Comparison of ENCODE assay signal across 7 cellular contexts in genomic region chr9:129412814-129413536, GRCh38.
DNase-seq lines count a peak whose midpoint lies in the region; ATAC-seq, FAIRE-seq and TF ChIP-seq lines count a peak whose summit lies in the region.

No MANE protein-coding gene starts in this region.

- no peaks in the 10 kb centered on the region for H3K9me3 ChIP-seq in endothelial cell of umbilical vein (replicated peaks; ENCODE audit: control insufficient read depth, insufficient read depth, low read length)
- no peaks in the 10 kb centered on the region for H3K9me3 ChIP-seq in mesodermal cell (ENCODE audit: control insufficient read depth, low read length)

- TSS peak; percentile 87 for BruUV-seq in endothelial cell of umbilical vein (replicated peaks; lab: Mats Ljungman, UMichigan)

- H3K36me3 ChIP-seq in endothelial cell of umbilical vein (ENCODE audit: control insufficient read depth in 2 of 2, extremely low read depth in 1 of 2, insufficient read depth in 2 of 2, low read length in 2 of 2) (no peaks in the 10 kb centered on the region), mesodermal cell (ENCODE audit: control insufficient read depth, insufficient read depth, low read length) (no peaks in the 10 kb centered on the region)

- H3K9ac ChIP-seq in endothelial cell of umbilical vein (replicated peaks; ENCODE audit: extremely low read depth, insufficient read depth, low read length), result peak overlapping the region; percentile 98

- DNase-seq in GM12864 (ENCODE audit: low read depth) (no peak), NCI-H2081 treated with DMSO at 0.1 percent for 48 hours (lab: John Stamatoyannopoulos, UW) (peak; percentile 48), endothelial cell of umbilical vein (ENCODE audit: low read depth, low spot score) (peak; percentile 81)
- DNase-seq in activated CD4-positive, alpha-beta T cell treated with anti-CD3 and anti-CD28 coated beads, Interleukin-2, amount 50 U/mL, for 48 hours, result peak; percentile 44 to 52
- DNase-seq in stimulated activated CD8-positive, alpha-beta memory T cell treated with anti-CD3 and anti-CD28 coated beads, Interleukin-15, amount 100 ng/mL, for 48 hours (ENCODE audit: low read depth in 2 of 2), result peak; percentile 11 to 22

- no peak for TF ChIP-seq POLR2A in endothelial cell of umbilical vein (IDR thresholded peaks at IDR 0.05; ENCODE audit: low read depth, low read length)

- H3K27ac ChIP-seq in endothelial cell of umbilical vein (ENCODE audit: insufficient read depth, low read depth, low read length) (peak overlapping the region; percentile 96), mesodermal cell (ENCODE audit: low read depth, low read length, severe bottlenecking) (peak overlapping the region; percentile 100)

- ATAC-seq in HG02571 (IDR thresholded peaks at IDR 0.05; ENCODE audit: unreplicated experiment), result peak; percentile 20

- peak overlapping the region; percentile 14 for H3K4me2 ChIP-seq in endothelial cell of umbilical vein (ENCODE audit: insufficient read depth, low read length)

- H3K4me1 ChIP-seq in endothelial cell of umbilical vein (ENCODE audit: control insufficient read depth, extremely low read depth, insufficient read depth, low read length) (peaks cover 15% of the 10 kb centered on the region), mesodermal cell (ENCODE audit: control insufficient read depth, insufficient read depth, low read length, poor library complexity, severe bottlenecking) (peaks cover 37% of the 10 kb centered on the region)

- H3K4me3 ChIP-seq in GM12864 (ENCODE audit: low read depth, low read length) (peak overlapping the region; percentile 49), endothelial cell of umbilical vein (replicated peaks in 1 of 3; ENCODE audit: insufficient read depth in 1 of 3, low read depth in 1 of 3, low read length in 3 of 3) (peak overlapping the region in 1 of 3 experiments; percentile 31), mesodermal cell (ENCODE audit: extremely low read depth, insufficient read depth, low read length, poor library complexity, severe bottlenecking) (peak overlapping the region; percentile 29)

- H3K27me3 ChIP-seq in endothelial cell of umbilical vein (ENCODE audit: control insufficient read depth in 2 of 2, insufficient read depth in 2 of 2, low read length in 2 of 2), result no peaks in the 10 kb centered on the region

- H2AFZ ChIP-seq in endothelial cell of umbilical vein (ENCODE audit: low read depth, low read length), result peak overlapping the region; percentile 59

- intact Hi-C loops in endothelial cell of umbilical vein (cut with micrococcal nuclease), result loop anchor here (1.0 to 5.0 kb wide), 8 partner anchors 30 to 273 kb away; no protein-coding TSS in a partner anchor

- TF ChIP-seq CTCF in GM12864 (IDR thresholded peaks at IDR 0.05; ENCODE audit: low read depth, low read length, missing control alignments) (no peak), endothelial cell of umbilical vein (IDR thresholded peaks at IDR 0.05; ENCODE audit: extremely low read depth in 1 of 2, insufficient read depth in 1 of 2, low read depth in 1 of 2, low read length in 2 of 2) (no peak)

- WGBS in mesodermal cell (ENCODE audit: insufficient coverage in 2 of 2), 2 experiments, result 8 to 9% methylated on average over 21 to 22 of the region's 49 CpGs

- POLR2A ChIA-PET in endothelial cell of umbilical vein (lab: Charles Lee), result no interaction called here

- H3K9me1 ChIP-seq in endothelial cell of umbilical vein (replicated peaks; ENCODE audit: control insufficient read depth, extremely low read depth, insufficient read depth, low read length), result no peaks in the 10 kb centered on the region

- CTCF ChIA-PET in endothelial cell of umbilical vein (lab: Charles Lee), result interaction anchor here (1.0 to 1.4 kb wide), 2 partner anchors 15 to 24 kb away, joined by 3 to 4 read pairs; no protein-coding TSS in a partner anchor

- dilution Hi-C loops in endothelial cell of umbilical vein (cut with MboI; ENCODE audit: extremely low pct_ligation_motif_present, low sequenced_read_pairs), result no loop called here

- no peaks in the 10 kb centered on the region for H4K20me1 ChIP-seq in endothelial cell of umbilical vein (replicated peaks; ENCODE audit: control insufficient read depth, extremely low read depth, insufficient read depth, low read length)

- no peak for FAIRE-seq in endothelial cell of umbilical vein (lab: Jason Lieb, UNC)

- no peaks in the 10 kb centered on the region for H3K79me2 ChIP-seq in endothelial cell of umbilical vein (ENCODE audit: control insufficient read depth, insufficient read depth, low read length)

TF ChIP-seq in endothelial cell of umbilical vein, 7 proteins besides CTCF, POLR2A, EP300 and RAD21:
- TF ChIP-seq FOS (IDR thresholded peaks at IDR 0.05; ENCODE audit: borderline replicate concordance, insufficient read depth, low read length) (no peak), POLR2AphosphoS5 (IDR thresholded peaks at IDR 0.05; ENCODE audit: insufficient read depth, low read depth, low read length) (no peak), JUN (IDR thresholded peaks at IDR 0.05; ENCODE audit: borderline replicate concordance, insufficient read depth, insufficient read length, low read depth) (peak; percentile 17)
